ENCODE assay signal across 9 cellular contexts in the genomic region with DNA sequence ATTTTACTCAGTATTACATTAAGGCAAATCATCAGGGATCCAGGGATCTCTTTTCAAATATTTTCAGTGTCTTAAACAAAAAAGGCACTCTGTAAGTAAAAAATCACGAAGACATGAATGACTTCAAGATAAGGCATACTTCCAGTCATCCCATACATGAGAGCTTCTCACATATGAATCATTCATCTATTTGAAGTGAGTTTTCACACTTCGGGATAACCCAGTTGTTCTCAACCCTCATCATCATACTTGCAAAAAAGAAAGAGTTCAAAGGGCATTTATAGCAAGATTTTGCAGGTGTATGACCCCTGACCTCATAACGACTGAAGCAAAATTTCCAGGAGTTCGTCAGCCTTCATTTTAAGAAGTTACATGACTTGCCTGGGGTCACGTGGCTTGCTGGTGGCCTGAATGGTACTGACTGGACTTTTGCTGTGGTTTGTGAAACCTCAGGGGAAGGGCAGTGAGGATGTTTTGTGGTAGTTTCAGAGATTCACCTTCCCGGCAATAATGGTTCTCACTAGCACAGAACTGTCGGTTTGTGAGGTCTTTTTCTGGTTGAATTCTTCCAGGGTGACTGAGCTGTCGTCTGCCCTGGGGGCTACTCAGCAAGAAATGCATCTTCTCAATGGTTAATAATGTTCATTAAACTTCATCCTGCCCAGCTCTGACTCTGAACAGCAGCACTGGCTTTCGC.
DNase-seq lines count a peak whose midpoint lies in the region; ATAC-seq, FAIRE-seq and TF ChIP-seq lines count a peak whose summit lies in the region.
"Had no signal": no experiment of that assay in that cellular context is flagged by ENCODE, and none has a peak within 500 bp of the region (broad histone marks: within the 10 kb centered on the region; RNA-seq: fewer than 3 reads in every experiment).

No MANE protein-coding gene starts in this region.

- peak; percentile 20 for FAIRE-seq in GM12891 (lab: Jason Lieb, UNC)

- H3K9me3 Mint-ChIP-seq in activated T-helper 17 cell treated with anti-CD3 and anti-CD28 coated beads, Interleukin-2, amount 50 U/mL, for 72 hours = no peaks in the 10 kb centered on the region

- H3K36me3 Mint-ChIP-seq in activated T-helper 17 cell treated with anti-CD3 and anti-CD28 coated beads, Interleukin-2, amount 50 U/mL, for 72 hours (ENCODE audit: low read depth) = no peaks in the 10 kb centered on the region

- H3K4me3 Mint-ChIP-seq in activated T-helper 17 cell treated with anti-CD3 and anti-CD28 coated beads, Interleukin-2, amount 50 U/mL, for 72 hours = no peak overlapping the region

- no peak for DNase-seq in GM12891 (ENCODE audit: insufficient read length, low spot score)
- DNase-seq in HuH-7.5 (ENCODE audit: low spot score) = no peak
- no peak for DNase-seq in NCI-H2171 treated with DMSO at 0.1 percent for 48 hours (lab: John Stamatoyannopoulos, UW)
- DNase-seq in AG20443 (ENCODE audit: low spot score) = no peak
- DNase-seq in HuH-7 (ENCODE audit: low spot score) = no peak
- DNase-seq: amniotic stem cell had no signal

- ATAC-seq in GM19455 (IDR thresholded peaks at IDR 0.05; ENCODE audit: unreplicated experiment) = peak; percentile 46
- ATAC-seq in HG03066 (IDR thresholded peaks at IDR 0.05; ENCODE audit: low read depth, unreplicated experiment) = peak; percentile 52
- peak; percentile 49 for ATAC-seq in activated T-helper 17 cell treated with anti-CD3 and anti-CD28 coated beads, Interleukin-2, amount 50 U/mL, for 72 hours (replicated peaks)

- no peak overlapping the region for H3K27ac Mint-ChIP-seq in activated T-helper 17 cell treated with anti-CD3 and anti-CD28 coated beads, Interleukin-2, amount 50 U/mL, for 72 hours

- peaks cover 6% of the 10 kb centered on the region for H3K4me1 Mint-ChIP-seq in activated T-helper 17 cell treated with anti-CD3 and anti-CD28 coated beads, Interleukin-2, amount 50 U/mL, for 72 hours

- no peak for TF ChIP-seq POLR2A in GM12891 (IDR thresholded peaks at IDR 0.05; ENCODE audit: low read depth, low read length)

- H3K27me3 Mint-ChIP-seq in activated T-helper 17 cell treated with anti-CD3 and anti-CD28 coated beads, Interleukin-2, amount 50 U/mL, for 72 hours = peaks cover 15% of the 10 kb centered on the region

TF ChIP-seq in GM12891, 5 proteins besides CTCF, POLR2A, EP300 and RAD21:
- TF ChIP-seq POU2F2 (IDR thresholded peaks at IDR 0.05; ENCODE audit: low read depth, low read length) (no peak), POLR2AphosphoS5 (IDR thresholded peaks at IDR 0.05; ENCODE audit: low read depth, low read length) (no peak), SPI1 (IDR thresholded peaks at IDR 0.05; ENCODE audit: low read depth, low read length) (no peak), PAX5 (IDR thresholded peaks at IDR 0.05; ENCODE audit: insufficient read depth, low read length, severe bottlenecking) (no peak), TAF1 (IDR thresholded peaks at IDR 0.05; ENCODE audit: low read depth, low read length) (no peak)
